14 cellular contexts compared by ENCODE assay signal in the genomic region with DNA sequence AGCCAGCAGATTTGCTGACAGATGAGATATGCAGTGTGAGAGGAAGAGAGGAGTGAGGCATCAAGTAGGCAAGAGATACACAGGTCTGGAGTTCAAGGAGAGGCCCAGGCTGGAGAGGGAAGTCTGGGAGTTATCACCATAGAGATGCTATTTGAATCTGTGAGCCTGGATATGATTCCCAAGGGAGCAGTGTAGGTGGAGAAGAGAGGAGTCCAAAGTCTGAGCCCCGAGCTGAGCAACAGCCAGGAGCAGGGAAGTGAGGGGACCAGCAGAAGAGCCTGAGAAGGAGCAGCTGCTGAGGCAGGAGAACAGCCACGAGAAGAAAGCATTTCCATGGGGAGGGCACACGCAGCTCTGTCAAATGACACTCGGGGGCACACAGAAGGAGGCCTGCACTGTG. TPM values are rescaled to one million over a fixed set of nuclear protein-coding genes. Genes with fewer than 3 reads are reported as not detected.
A peak's percentile ranks its signal among the peaks of the same experiment; 100 is the strongest.
DNase-seq lines count a peak whose midpoint lies in the region; ATAC-seq and TF ChIP-seq lines count a peak whose summit lies in the region.
"Had no signal": no experiment of that assay in that cellular context is flagged by ENCODE, and none has a peak within 500 bp of the region (broad histone marks: within the 10 kb centered on the region; RNA-seq: fewer than 3 reads in every experiment).

No MANE protein-coding gene starts in this region.

- TF ChIP-seq CTCF in HEK293 (tag by site-specific recombination; IDR thresholded peaks at IDR 0.05) = no peak
- no peak for TF ChIP-seq CTCF in dorsolateral prefrontal cortex (IDR thresholded peaks at IDR 0.05 in 54 of 56, conservative IDR thresholded peaks at IDR 0.05 in 2 of 56; ENCODE audit: low read depth in 1 of 56, partially characterized antibody in 56 of 56)

- peaks cover 7 to 99% of the 10 kb centered on the region in 2 experiments; a peak in 2 of 3 replicates for H3K36me3 ChIP-seq in HEK293 (ENCODE audit: control insufficient read depth in 2 of 2, insufficient read depth in 1 of 2, low read length in 2 of 2)

- CTCF ChIA-PET in HEK293 (lab: Yijun Ruan, JAX) = interaction anchor here (1.5 kb wide), 2 partner anchors 46 to 85 kb away, joined by 5 read pairs; a partner anchor contains a TSS
- CTCF ChIA-PET in activated CD4-positive, alpha-beta T cell treated with anti-CD3 and anti-CD28 coated beads, Interleukin-2, amount 10 ng/mL, durations not matched to agents 7 days and 5 days (lab: Charles Lee) = interaction anchor here (0.8 to 2.4 kb wide), 5 partner anchors 17 to 46 kb away, joined by 3 to 13 read pairs (median 3); no protein-coding TSS in a partner anchor

- no peak overlapping the region for H3K27ac Mint-ChIP-seq in activated CD4-positive, alpha-beta T cell treated with anti-CD3 and anti-CD28 coated beads, Interleukin-2, amount 10 ng/mL, durations not matched to agents 7 days and 5 days

- no peaks in the 10 kb centered on the region for H3K27me3 ChIP-seq in dorsolateral prefrontal cortex

- no peaks in the 10 kb centered on the region for H3K9me3 ChIP-seq in HEK293 (ENCODE audit: control insufficient read depth, insufficient read depth, low read depth, low read length)
- H3K9me3 ChIP-seq: HAP-1, SK-N-SH had no signal

- no peaks in the 10 kb centered on the region for H3K4me1 Mint-ChIP-seq in activated CD4-positive, alpha-beta T cell treated with anti-CD3 and anti-CD28 coated beads, Interleukin-2, amount 10 ng/mL, durations not matched to agents 7 days and 5 days
- H3K4me1 Mint-ChIP-seq: CD4-positive, CD25-positive, alpha-beta regulatory T cell had no signal

- intact Hi-C loops in dorsolateral prefrontal cortex (cut with DNase I) = no loop called here

- no peaks in the 10 kb centered on the region for H3K36me3 Mint-ChIP-seq in activated CD4-positive, alpha-beta T cell treated with anti-CD3 and anti-CD28 coated beads, Interleukin-2, amount 10 ng/mL, durations not matched to agents 7 days and 5 days (ENCODE audit: low read depth)
- H3K36me3 Mint-ChIP-seq: CD4-positive, CD25-positive, alpha-beta regulatory T cell had no signal

- POLR2A ChIA-PET in HEK293 (lab: Yijun Ruan, JAX) = no interaction called here
- POLR2A ChIA-PET in activated CD4-positive, alpha-beta T cell treated with anti-CD3 and anti-CD28 coated beads, Interleukin-2, amount 10 ng/mL, durations not matched to agents 7 days and 5 days (lab: Charles Lee) = interaction anchor here (0.6 kb wide), 1 partner anchor 44 kb away, joined by 3 read pairs; no protein-coding TSS in a partner anchor

- DNase-seq in NCI-H526 treated with DMSO at 0.1 percent for 48 hours (lab: John Stamatoyannopoulos, UW) (peak; percentile 97), dorsolateral prefrontal cortex (peak in 1 of 10 donors; percentile 41), occipital lobe (lab: John Stamatoyannopoulos, UW) (peak; percentile 30), midbrain (lab: John Stamatoyannopoulos, UW) (no peak)
- no peak for DNase-seq in activated CD4-positive, alpha-beta T cell treated with anti-CD3 and anti-CD28 coated beads, Interleukin-2, amount 10 ng/mL, durations not matched to agents 7 days and 5 days
- DNase-seq: CD4-positive, CD25-positive, alpha-beta regulatory T cell; NCI-H1930; NCI-H510A treated with DMSO at 0.1 percent for 48 hours; PC-9; SK-N-SH had no signal

- no peaks in the 10 kb centered on the region for H3K4me1 ChIP-seq in HEK293 (ENCODE audit: control insufficient read depth, insufficient read depth, low read length)
- H3K4me1 ChIP-seq: HAP-1 had no signal

- no peak overlapping the region for H3K27ac ChIP-seq in HEK293 (ENCODE audit: extremely low read depth, low read depth, low read length)
- peak overlapping the region in 54 of 59 donors; percentile 7 to 88 (median 68) for H3K27ac ChIP-seq in dorsolateral prefrontal cortex
- H3K27ac ChIP-seq: PC-9 had no signal

- no peak for ATAC-seq in HG02870 (IDR thresholded peaks at IDR 0.05; ENCODE audit: unreplicated experiment)

- H3K9me3 Mint-ChIP-seq in activated CD4-positive, alpha-beta T cell treated with anti-CD3 and anti-CD28 coated beads, Interleukin-2, amount 10 ng/mL, durations not matched to agents 7 days and 5 days = no peaks in the 10 kb centered on the region
- H3K9me3 Mint-ChIP-seq: CD4-positive, CD25-positive, alpha-beta regulatory T cell had no signal

- H3K4me3 Mint-ChIP-seq in activated CD4-positive, alpha-beta T cell treated with anti-CD3 and anti-CD28 coated beads, Interleukin-2, amount 10 ng/mL, durations not matched to agents 7 days and 5 days = no peak overlapping the region
- H3K4me3 Mint-ChIP-seq: CD4-positive, CD25-positive, alpha-beta regulatory T cell had no signal

- H3K4me3 ChIP-seq in HEK293 (ENCODE audit: low read depth, low read length) = no peak overlapping the region
- no peak overlapping the region for H3K4me3 ChIP-seq in dorsolateral prefrontal cortex
- H3K4me3 ChIP-seq: HAP-1, PC-9 had no signal

- no peaks in the 10 kb centered on the region for H3K27me3 Mint-ChIP-seq in activated CD4-positive, alpha-beta T cell treated with anti-CD3 and anti-CD28 coated beads, Interleukin-2, amount 10 ng/mL, durations not matched to agents 7 days and 5 days
- H3K27me3 Mint-ChIP-seq: CD4-positive, CD25-positive, alpha-beta regulatory T cell had no signal

TF ChIP-seq in HEK293, 187 proteins besides CTCF, POLR2A, EP300 and RAD21:
- TF ChIP-seq ZNF341 (tag by site-specific recombination; IDR thresholded peaks at IDR 0.05; ENCODE audit: low read depth) (peak; percentile 65), ZFHX2 (tag by site-specific recombination; conservative IDR thresholded peaks at IDR 0.05) (0 out of 2 replicates have a peak, but pooled peaks have one; percentile 9), ZNF350 (tag by site-specific recombination; IDR thresholded peaks at IDR 0.05) (no peak), ZXDB (tag by site-specific recombination; IDR thresholded peaks at IDR 0.05) (no peak), ZNF624 (tag by site-specific recombination; IDR thresholded peaks at IDR 0.05) (no peak), MEIS1 (CRISPR knock-in tag; IDR thresholded peaks at IDR 0.05; ENCODE audit: borderline replicate concordance) (no peak), ZNF530 (tag by site-specific recombination; IDR thresholded peaks at IDR 0.05; ENCODE audit: low read depth) (no peak), ZBTB17 (tag by site-specific recombination; IDR thresholded peaks at IDR 0.05) (peak; percentile 60; the same call in 1 of the 2 replicates)
TF ChIP-seq in HEK293: peak in this region for 3.

RNA-seq across cellular contexts. Expression of a gene that starts 20.2 kb away (rescaled TPM):
- 10 to 100 TPM in 3 of 120 experiments, 1 to 10 TPM in 113, under 1 TPM in 4; 0.56 to 14.0 (median 4.6) TPM for total RNA-seq in dorsolateral prefrontal cortex
- 0.78 TPM for total RNA-seq in occipital lobe
- total RNA-seq in activated CD4-positive, alpha-beta T cell treated with anti-CD3 and anti-CD28 coated beads, Interleukin-2, amount 10 ng/mL, durations not matched to agents 7 days and 5 days = under 1 TPM; 0.29 to 0.32 TPM

RNA-seq across cellular contexts. Expression of a gene that starts 33.1 kb away (rescaled TPM):
- total RNA-seq in dorsolateral prefrontal cortex (10 to 100 TPM; 16.2 to 50.9 (median 31.5) TPM), occipital lobe (36.2 TPM)
- total RNA-seq in activated CD4-positive, alpha-beta T cell treated with anti-CD3 and anti-CD28 coated beads, Interleukin-2, amount 10 ng/mL, durations not matched to agents 7 days and 5 days = 100 to 1,000 TPM; 137 to 141 TPM

RNA-seq across cellular contexts. Expression of a gene that starts 49.0 kb away (rescaled TPM):
- total RNA-seq in dorsolateral prefrontal cortex = under 1 TPM in 2 of 120 experiments, not detected in 118; 0.76 to 0.81 TPM
- total RNA-seq in occipital lobe = not detected
- not detected for total RNA-seq in activated CD4-positive, alpha-beta T cell treated with anti-CD3 and anti-CD28 coated beads, Interleukin-2, amount 10 ng/mL, durations not matched to agents 7 days and 5 days
- total RNA-seq: A673; CD4-positive, CD25-positive, alpha-beta regulatory T cell; PC-9 had no signal

RNA-seq across cellular contexts. Expression of a gene that starts 54.5 kb away (rescaled TPM):
- 1 to 10 TPM in 116 of 120 experiments, under 1 TPM in 4; 0.70 to 7.1 (median 2.8) TPM for total RNA-seq in dorsolateral prefrontal cortex
- total RNA-seq in occipital lobe = 0.94 TPM
- 1 to 10 TPM; 5.1 to 5.2 TPM for total RNA-seq in activated CD4-positive, alpha-beta T cell treated with anti-CD3 and anti-CD28 coated beads, Interleukin-2, amount 10 ng/mL, durations not matched to agents 7 days and 5 days

Comparison
In these comparisons a context has a peak if more than half of its experiments do, and no peak if none do; other contexts are left out.
1. DNase-seq: peak in NCI-H526 treated with DMSO at 0.1 percent for 48 hours (single experiment) and occipital lobe (single experiment); none in midbrain (single experiment) and activated CD4-positive, alpha-beta T cell treated with anti-CD3 and anti-CD28 coated beads, Interleukin-2, amount 10 ng/mL, durations not matched to agents 7 days and 5 days (single experiment).